8 cellular contexts compared by ENCODE assay signal in genomic region chr10:6202098-6202683, GRCh38. TPM values are rescaled to one million over a fixed set of nuclear protein-coding genes. Genes with fewer than 3 reads are reported as not detected.
DNase-seq lines count a peak whose midpoint lies in the region; ATAC-seq and TF ChIP-seq lines count a peak whose summit lies in the region.

No MANE protein-coding gene starts in this region.

- no peaks in the 10 kb centered on the region for H3K9me2 ChIP-seq in Loucy (replicated peaks; ENCODE audit: low read depth, low read length)

- DNase-seq in dorsolateral prefrontal cortex: no peak
- no peak for DNase-seq in natural killer cell treated with Interleukin-12 subunit alpha and Interleukin-12 subunit beta and Interleukin-15 and Interleukin-18, amount 100 ng/mL, for 72 hours (ENCODE audit: low spot score)
- DNase-seq in AG08395 (ENCODE audit: low spot score): no peak
- DNase-seq in LoVo (ENCODE audit: low spot score): no peak

- TF ChIP-seq CTCF in Loucy (conservative IDR thresholded peaks at IDR 0.05; ENCODE audit: low read length): no peak
- TF ChIP-seq CTCF in dorsolateral prefrontal cortex (IDR thresholded peaks at IDR 0.05 in 54 of 56, conservative IDR thresholded peaks at IDR 0.05 in 2 of 56; ENCODE audit: low read depth in 1 of 56, partially characterized antibody in 56 of 56): no peak

- peaks cover 0 to 3% of the 10 kb centered on the region in 2 donors for H3K27me3 Mint-ChIP-seq in natural killer cell treated with Interleukin-12 subunit alpha and Interleukin-12 subunit beta and Interleukin-15 and Interleukin-18, amount 100 ng/mL, for 72 hours

- H3K4me2 ChIP-seq in Loucy (ENCODE audit: low read depth, low read length, poor library complexity, severe bottlenecking): peak overlapping the region; percentile 98

- peak overlapping the region; percentile 77 to 94 for H3K27ac Mint-ChIP-seq in natural killer cell treated with Interleukin-12 subunit alpha and Interleukin-12 subunit beta and Interleukin-15 and Interleukin-18, amount 100 ng/mL, for 72 hours

- peaks cover 27% of the 10 kb centered on the region for H3K4me1 ChIP-seq in Loucy (ENCODE audit: insufficient read depth, low read length, poor library complexity, severe bottlenecking)

- H3K4me3 ChIP-seq in Loucy (ENCODE audit: low read length, poor library complexity, severe bottlenecking) (peak overlapping the region; percentile 98), dorsolateral prefrontal cortex (peak overlapping the region; percentile 58 to 99 (median 85))

- peaks cover 6% of the 10 kb centered on the region for H3K36me3 Mint-ChIP-seq in natural killer cell treated with Interleukin-12 subunit alpha and Interleukin-12 subunit beta and Interleukin-15 and Interleukin-18, amount 100 ng/mL, for 72 hours

- peak overlapping the region in 56 of 59 donors; percentile 2 to 99 (median 94) for H3K27ac ChIP-seq in dorsolateral prefrontal cortex

- H4K20me1 ChIP-seq in Loucy (ENCODE audit: insufficient read depth, low read length, poor library complexity, severe bottlenecking): peaks cover 29% of the 10 kb centered on the region

- no peaks in the 10 kb centered on the region for H3K36me3 ChIP-seq in Loucy (ENCODE audit: insufficient read depth, low read length)

- H3K4me1 Mint-ChIP-seq in natural killer cell treated with Interleukin-12 subunit alpha and Interleukin-12 subunit beta and Interleukin-15 and Interleukin-18, amount 100 ng/mL, for 72 hours (ENCODE audit: low read depth in 2 of 2): peaks cover 29 to 33% of the 10 kb centered on the region in 2 donors

- H3K4me3 Mint-ChIP-seq in natural killer cell treated with Interleukin-12 subunit alpha and Interleukin-12 subunit beta and Interleukin-15 and Interleukin-18, amount 100 ng/mL, for 72 hours: peak overlapping the region; percentile 81

- H2AFZ ChIP-seq in Loucy (ENCODE audit: low read length): no peak overlapping the region

- ATAC-seq in GM18870 (IDR thresholded peaks at IDR 0.05; ENCODE audit: unreplicated experiment) (peak; percentile 0), HG02798 (IDR thresholded peaks at IDR 0.05; ENCODE audit: poor library complexity, unreplicated experiment) (no peak), GM18867 (IDR thresholded peaks at IDR 0.05; ENCODE audit: unreplicated experiment) (no peak)
- no peak for ATAC-seq in natural killer cell treated with Interleukin-12 subunit alpha and Interleukin-12 subunit beta and Interleukin-15 and Interleukin-18, amount 100 ng/mL, for 72 hours

- H3K9me3 Mint-ChIP-seq in natural killer cell treated with Interleukin-12 subunit alpha and Interleukin-12 subunit beta and Interleukin-15 and Interleukin-18, amount 100 ng/mL, for 72 hours: no peaks in the 10 kb centered on the region

- no peaks in the 10 kb centered on the region for H3K9me3 ChIP-seq in Loucy (ENCODE audit: insufficient read depth, low read depth, low read length)

- H3K27me3 ChIP-seq in Loucy (ENCODE audit: insufficient read depth, low read length, poor library complexity, severe bottlenecking): no peaks in the 10 kb centered on the region
- no peaks in the 10 kb centered on the region for H3K27me3 ChIP-seq in dorsolateral prefrontal cortex

- peaks cover 4% of the 10 kb centered on the region; the same call in 1 of the 2 replicates for H3F3A ChIP-seq in Loucy (ENCODE audit: low read depth)

- intact Hi-C loops in dorsolateral prefrontal cortex (cut with DNase I): loop anchor here (1.0 to 10.0 kb wide), 9 partner anchors 39 to 257 kb away; partner anchors contain the start of gene RBM17 (in 1 of the 2)

- H3K79me2 ChIP-seq in Loucy (ENCODE audit: insufficient read depth, low read length): peaks cover 47% of the 10 kb centered on the region

- H3K9ac ChIP-seq in Loucy (ENCODE audit: low read depth, low read length, poor library complexity, severe bottlenecking): peak overlapping the region; percentile 79

RNA-seq across cellular contexts. Expression of gene PFKFB3, which starts 0.5 kb away (rescaled TPM):
- total RNA-seq in dorsolateral prefrontal cortex: 100 to 1,000 TPM in 97 of 120 experiments, 10 to 100 TPM in 23; 82.4 to 323 (median 122) TPM
- total RNA-seq in natural killer cell treated with Interleukin-12 subunit alpha and Interleukin-12 subunit beta and Interleukin-15 and Interleukin-18, amount 100 ng/mL, for 72 hours: 100 to 1,000 TPM; 190 to 256 TPM
